In genomic region chr10:25356609-25357008, GRCh38 we compare ENCODE assay signal across 34 cellular contexts.
"Had no signal": no experiment of that assay in that cellular context is flagged by ENCODE, and none has a peak within 500 bp of the region (broad histone marks: within the 10 kb centered on the region; RNA-seq: fewer than 3 reads in every experiment).

No MANE protein-coding gene starts in this region.

- DNase-seq: Karpas-422, Kasumi-1, MG63, MM.1S, MV-4-11, NCI-H1048, NCI-H1092, NCI-H1092 treated with DMSO at 0.1 percent for 48 hours, NCI-H1105, NCI-H1105 treated with DMSO at 0.1 percent for 48 hours, NCI-H1417, NCI-H1417 treated with DMSO at 0.1 percent for 48 hours, NCI-H1436, NCI-H1436 treated with DMSO at 0.1 percent for 48 hours, NCI-H146, NCI-H1694, NCI-H1694 treated with DMSO at 0.1 percent for 48 hours, NCI-H187, NCI-H187 treated with DMSO at 0.1 percent for 48 hours, NCI-H1930, NCI-H2029, NCI-H2029 treated with DMSO at 0.1 percent for 48 hours, NCI-H2081, NCI-H2081 treated with DMSO at 0.1 percent for 48 hours, NCI-H2107, NCI-H2171, NCI-H2171 treated with DMSO at 0.1 percent for 48 hours, NCI-H2227 treated with DMSO at 0.1 percent for 48 hours, NCI-H226, NCI-H345, NCI-H446, NCI-H446 treated with DMSO at 0.1 percent for 48 hours, NCI-H510A, NCI-H510A treated with DMSO at 0.1 percent for 48 hours had no signal

- H3K4me3 ChIP-seq: MG63 had no signal

- H3K36me3 ChIP-seq: MG63 had no signal

- H3K27me3 ChIP-seq: MG63 had no signal
